In genomic region chr2:10504994-10505820, GRCh38 we compare ENCODE assay signal across 17 cellular contexts.
"Had no signal": no experiment of that assay in that cellular context is flagged by ENCODE, and none has a peak within 500 bp of the region (broad histone marks: within the 10 kb centered on the region; RNA-seq: fewer than 3 reads in every experiment).

No MANE protein-coding gene starts in this region.

- H3K9me3 ChIP-seq: neutrophil, suprapubic skin had no signal

- H3K4me3 ChIP-seq: cardiac muscle cell, coronary artery, skin epidermis, suprapubic skin had no signal

- ATAC-seq: esophagus mucosa; naive thymus-derived CD8-positive, alpha-beta T cell; stimulated activated naive CD8-positive, alpha-beta T cell treated with anti-CD3 and anti-CD28 coated beads, Interleukin-15, Interleukin-2, amounts not matched to agents 100 U/mL and 50 U/mL, for 24 hours; T-cell had no signal

- H3K27ac ChIP-seq: cardiac muscle cell, coronary artery, neutrophil, skin epidermis, suprapubic skin had no signal

- DNase-seq: activated CD4-positive, alpha-beta T cell treated with anti-CD3 and anti-CD28 coated beads, Interleukin-2, amount 50 U/mL, for 48 hours; activated CD4-positive, CD25-positive, alpha-beta regulatory T cell treated with anti-CD3 and anti-CD28 coated beads, Interleukin-2, amount 50 U/mL, for 72 hours; activated naive CD4-positive, alpha-beta T cell treated with anti-CD3 and anti-CD28 coated beads, Interleukin-2, amount 50 U/mL, for 16 hours; naive thymus-derived CD8-positive, alpha-beta T cell; stimulated activated CD4-positive, alpha-beta T cell treated with anti-CD3 and anti-CD28 coated beads, Interleukin-4, amount 100 ng/mL, for 4 hours; stimulated activated naive CD8-positive, alpha-beta T cell treated with anti-CD3 and anti-CD28 coated beads, Interleukin-15, Interleukin-2, amounts not matched to agents 100 U/mL and 50 U/mL, for 24 hours; T-helper 9 cell had no signal

- H3K4me3 Mint-ChIP-seq: memory B cell; naive thymus-derived CD8-positive, alpha-beta T cell; T-cell; type B pancreatic cell had no signal

- H3K36me3 ChIP-seq: cardiac muscle cell, neutrophil, suprapubic skin had no signal

- H3K27ac Mint-ChIP-seq: activated T-helper 2 cell treated with anti-CD3 and anti-CD28 coated beads, Interferon-gamma antibody, Interleukin-2, Interleukin-4, amounts not matched to agents 10 μg/mL and 5 μg/mL and 100 μg/mL, durations not matched to agents 14 hours and 24 hours and 36 hours; memory B cell; naive thymus-derived CD8-positive, alpha-beta T cell; T-cell; type B pancreatic cell had no signal

- H3K9me3 Mint-ChIP-seq: activated T-helper 2 cell treated with anti-CD3 and anti-CD28 coated beads, Interferon-gamma antibody, Interleukin-2, Interleukin-4, amounts not matched to agents 10 μg/mL and 5 μg/mL and 100 μg/mL, durations not matched to agents 14 hours and 24 hours and 36 hours; memory B cell; naive thymus-derived CD8-positive, alpha-beta T cell; type B pancreatic cell had no signal

- H3K36me3 Mint-ChIP-seq: memory B cell; naive thymus-derived CD8-positive, alpha-beta T cell; T-cell; type B pancreatic cell had no signal

- H3K4me1 Mint-ChIP-seq: memory B cell, T-cell had no signal

- H3K27me3 ChIP-seq: cardiac muscle cell, neutrophil had no signal
